ENCODE assay signal across 18 cellular contexts in genomic region chr6:82554706-82555105, GRCh38.
"Had no signal": no experiment of that assay in that cellular context is flagged by ENCODE, and none has a peak within 500 bp of the region (broad histone marks: within the 10 kb centered on the region; RNA-seq: fewer than 3 reads in every experiment).

No MANE protein-coding gene starts in this region.

- H3K27ac ChIP-seq: coronary artery, esophagus muscularis mucosa, left lung, neutrophil had no signal

- H3K27me3 Mint-ChIP-seq: activated CD8-positive, alpha-beta T cell treated with anti-CD3 and anti-CD28 coated beads for 36 hours had no signal

- H3K4me3 Mint-ChIP-seq: activated CD8-positive, alpha-beta T cell treated with anti-CD3 and anti-CD28 coated beads for 36 hours; brain; naive thymus-derived CD4-positive, alpha-beta T cell; stimulated activated effector memory CD8-positive, alpha-beta T cell treated with anti-CD3 and anti-CD28 coated beads, Interleukin-12 subunit alpha, Interleukin-12 subunit beta, amount 100 ng/mL, for 72 hours; WTC11 had no signal

- H3K4me3 ChIP-seq: coronary artery, esophagus muscularis mucosa, left lung, mucosa of descending colon had no signal

- ATAC-seq: activated CD8-positive, alpha-beta T cell treated with anti-CD3 and anti-CD28 coated beads for 36 hours; activated naive CD4-positive, alpha-beta T cell treated with anti-CD3 and anti-CD28 coated beads, Interleukin-2, amount 50 U/mL, for 72 hours; left lung; mucosa of descending colon; naive thymus-derived CD4-positive, alpha-beta T cell; stimulated activated effector memory CD8-positive, alpha-beta T cell treated with anti-CD3 and anti-CD28 coated beads, Interleukin-12 subunit alpha, Interleukin-12 subunit beta, amount 100 ng/mL, for 72 hours; WTC11 had no signal

- H3K4me1 Mint-ChIP-seq: brain; naive thymus-derived CD4-positive, alpha-beta T cell; stimulated activated effector memory CD8-positive, alpha-beta T cell treated with anti-CD3 and anti-CD28 coated beads, Interleukin-12 subunit alpha, Interleukin-12 subunit beta, amount 100 ng/mL, for 72 hours had no signal

- H3K27me3 ChIP-seq: esophagus muscularis mucosa, left lung, neutrophil had no signal

- H3K36me3 ChIP-seq: esophagus muscularis mucosa, left lung, neutrophil had no signal

- H3K9me3 ChIP-seq: esophagus muscularis mucosa, mucosa of descending colon, neutrophil had no signal

- H3K36me3 Mint-ChIP-seq: brain; naive thymus-derived CD4-positive, alpha-beta T cell; stimulated activated effector memory CD8-positive, alpha-beta T cell treated with anti-CD3 and anti-CD28 coated beads, Interleukin-12 subunit alpha, Interleukin-12 subunit beta, amount 100 ng/mL, for 72 hours; WTC11 had no signal

- H3K27ac Mint-ChIP-seq: activated CD8-positive, alpha-beta T cell treated with anti-CD3 and anti-CD28 coated beads for 36 hours; activated naive CD4-positive, alpha-beta T cell treated with anti-CD3 and anti-CD28 coated beads, Interleukin-2, amount 50 U/mL, for 72 hours; brain; naive thymus-derived CD4-positive, alpha-beta T cell; stimulated activated effector memory CD8-positive, alpha-beta T cell treated with anti-CD3 and anti-CD28 coated beads, Interleukin-12 subunit alpha, Interleukin-12 subunit beta, amount 100 ng/mL, for 72 hours; WTC11 had no signal

- DNase-seq: activated CD4-positive, alpha-beta T cell treated with anti-CD3 and anti-CD28 coated beads for 4 hours; activated CD8-positive, alpha-beta T cell treated with anti-CD3 and anti-CD28 coated beads for 36 hours; activated gamma-delta T cell; activated T-cell treated with anti-CD3 and anti-CD28 coated beads, Interleukin-2, amount 50 U/mL, for 48 hours; central memory CD4-positive, alpha-beta T cell; effector CD4-positive, alpha-beta T cell; left lung; mammary epithelial cell; mucosa of descending colon; naive thymus-derived CD4-positive, alpha-beta T cell; T-helper 2 cell had no signal

- H3K4me1 ChIP-seq: left lung had no signal
